Comparison of ENCODE assay signal across 9 cellular contexts in the genomic region with DNA sequence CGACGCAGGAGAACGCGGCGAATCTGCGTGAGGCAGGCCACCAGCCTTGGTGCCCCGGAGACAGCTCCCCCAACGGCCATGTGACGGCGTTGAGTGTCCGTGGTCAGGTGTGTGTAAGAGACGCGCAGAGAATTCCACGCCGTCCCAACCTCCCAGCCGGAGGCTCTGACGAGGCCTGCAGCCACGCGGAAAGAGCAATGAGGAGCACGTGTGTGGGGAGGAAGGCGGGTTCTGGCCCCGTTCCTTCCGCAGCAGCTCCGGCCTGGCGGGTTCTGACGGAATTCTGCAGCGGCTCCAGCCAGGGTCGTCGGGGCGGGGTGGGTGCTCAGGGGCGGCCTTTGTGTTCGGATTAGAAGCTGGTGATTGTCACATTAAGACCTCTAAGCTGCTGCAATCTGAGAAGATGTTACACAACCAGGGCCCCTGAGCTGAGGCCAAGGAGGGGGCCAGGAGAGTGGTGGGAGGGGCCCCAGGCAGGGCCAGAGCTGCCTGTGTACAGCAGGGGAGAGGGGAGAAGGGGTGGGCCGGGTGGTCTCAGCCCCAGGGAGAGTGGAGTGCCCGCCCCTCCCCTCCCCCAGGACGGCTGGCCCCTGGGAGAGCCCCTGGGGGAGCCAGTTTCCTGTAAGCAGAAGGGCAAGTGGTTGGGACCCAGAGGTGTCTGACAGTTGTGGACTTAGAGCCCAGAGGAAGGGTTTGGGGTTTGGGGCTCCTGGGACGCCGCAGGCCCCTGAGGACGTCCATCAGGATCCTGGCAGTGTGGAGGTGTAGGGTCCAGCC. TPM values are rescaled to one million over a fixed set of nuclear protein-coding genes. Genes with fewer than 3 reads are reported as not detected.
DNase-seq lines count a peak whose midpoint lies in the region; ATAC-seq, FAIRE-seq and TF ChIP-seq lines count a peak whose summit lies in the region.
"Had no signal": no experiment of that assay in that cellular context is flagged by ENCODE, and none has a peak within 500 bp of the region (broad histone marks: within the 10 kb centered on the region; RNA-seq: fewer than 3 reads in every experiment).

No MANE protein-coding gene starts in this region.

- H3K27me3 Mint-ChIP-seq in T-cell: no peaks in the 10 kb centered on the region

- FAIRE-seq in frontal cortex (lab: Jason Lieb, UNC): no peak

- in situ Hi-C loops in GM13976 (cut with MboI; ENCODE audit: low sequenced_read_pairs, unreplicated experiment): no loop called here

- peak overlapping the region; percentile 23 to 72 for H3K27ac Mint-ChIP-seq in T-cell

- no peaks in the 10 kb centered on the region for H3K36me3 Mint-ChIP-seq in T-cell

- peak in 3 of 4 experiments; percentile 5 to 25 (median 17) for ATAC-seq in T-cell (replicated peaks in 1 of 4)
- no peak for ATAC-seq in GM19463 (IDR thresholded peaks at IDR 0.05; ENCODE audit: unreplicated experiment)

- H3K9me3 Mint-ChIP-seq in T-cell: no peaks in the 10 kb centered on the region

- peak overlapping the region; percentile 18 to 67 (median 56) for H3K4me3 Mint-ChIP-seq in T-cell

- no peak for TF ChIP-seq CTCF in GM13976 (IDR thresholded peaks at IDR 0.05; ENCODE audit: borderline replicate concordance, control extremely low read depth, extremely low read depth, insufficient read depth, missing control alignments)

- CTCF ChIA-PET in T-cell (lab: Charles Lee): interaction anchor here in 1 of 2 donors (0.6 kb wide), 1 partner anchor 123 kb away, joined by 5 read pairs; no protein-coding TSS in a partner anchor

- DNase-seq in GM13976 (ENCODE audit: low spot score) (peak; percentile 55), T-cell (peak in 1 of 34 experiments; percentile 7), frontal cortex (ENCODE audit: low spot score in 2 of 2) (peak; percentile 17 to 28), renal cortical epithelial cell (ENCODE audit: low read depth) (peak; percentile 16), GM19240 (ENCODE audit: insufficient read length, low spot score) (no peak), RPMI8226 (no peak), NCI-H526 treated with DMSO at 0.1 percent for 48 hours (lab: John Stamatoyannopoulos, UW) (no peak)
- DNase-seq: esophagus squamous epithelium had no signal

- POLR2A ChIA-PET in T-cell (lab: Charles Lee): no interaction called here

- peaks cover 11 to 14% (median 12%) of the 10 kb centered on the region in 3 donors for H3K4me1 Mint-ChIP-seq in T-cell

RNA-seq across cellular contexts. Expression of gene GAL3ST2, which starts 5.1 kb away (rescaled TPM):
- total RNA-seq in T-cell (1 to 10 TPM in 1 of 5 donors, under 1 TPM in 1, not detected in 3; 0.80 to 1.4 TPM), frontal cortex (0.41 TPM), renal cortical epithelial cell (0.17 and 0.70 TPM in 2 replicates)

RNA-seq across cellular contexts. Expression of gene D2HGDH, which starts 37.0 kb away (rescaled TPM):
- 10 to 100 TPM; 48.6 to 58.3 (median 54.0) TPM for total RNA-seq in T-cell
- 9.4 TPM for total RNA-seq in frontal cortex
- 12.5 and 22.4 TPM in 2 replicates for total RNA-seq in renal cortical epithelial cell

RNA-seq across cellular contexts. Expression of gene NEU4, which starts 37.5 kb away (rescaled TPM):
- 1 to 10 TPM in 2 of 5 donors, under 1 TPM in 1, not detected in 2; 0.26 to 1.6 (median 1.4) TPM for total RNA-seq in T-cell
- 1.6 TPM for total RNA-seq in frontal cortex
- total RNA-seq in renal cortical epithelial cell: 0.40 TPM in 1 of 2 replicates, not detected in the other
- total RNA-seq: esophagus squamous epithelium had no signal

Comparison
In these comparisons a context has a peak if more than half of its experiments do, and no peak if none do; other contexts are left out.
1. DNase-seq: peak in GM13976 (single experiment), frontal cortex (2 of 2) and renal cortical epithelial cell (single experiment); none in GM19240 (single experiment), RPMI8226 (single experiment) and NCI-H526 treated with DMSO at 0.1 percent for 48 hours (single experiment).